Comparison of ENCODE assay signal across 16 cellular contexts in the genomic region with DNA sequence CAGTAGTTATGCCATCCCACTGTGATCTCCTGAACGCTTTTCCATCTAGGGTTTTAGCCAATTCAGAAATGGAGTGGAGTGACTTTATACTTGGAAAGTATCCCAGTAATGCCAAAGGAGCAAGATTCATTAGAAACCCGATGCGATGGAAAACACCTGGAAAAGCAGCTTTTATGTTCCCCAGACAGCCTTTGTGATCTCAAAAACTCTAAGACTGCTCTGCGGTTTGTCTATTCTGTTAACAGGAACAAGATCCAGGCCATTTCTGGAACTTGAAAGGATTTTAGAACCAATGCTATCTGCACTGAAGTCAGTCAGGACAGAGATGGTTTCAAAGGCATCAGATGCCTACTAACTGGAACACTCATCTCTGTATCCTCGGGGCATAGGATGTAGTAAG.
DNase-seq lines count a peak whose midpoint lies in the region; ATAC-seq and TF ChIP-seq lines count a peak whose summit lies in the region.
"Had no signal": no experiment of that assay in that cellular context is flagged by ENCODE, and none has a peak within 500 bp of the region (broad histone marks: within the 10 kb centered on the region; RNA-seq: fewer than 3 reads in every experiment).

No MANE protein-coding gene starts in this region.

- DNase-seq in A172 (ENCODE audit: low spot score) (peak; percentile 36), NCI-H187 treated with DMSO at 0.1 percent for 48 hours (lab: John Stamatoyannopoulos, UW) (peak; percentile 50), mesenchymal stem cell (peak; percentile 19), NOMO-1 treated with DMSO at 0.1 percent for 48 hours (lab: John Stamatoyannopoulos, UW; ENCODE audit: unreplicated experiment) (no peak)
- DNase-seq: activated CD4-positive, alpha-beta T cell treated with anti-CD3 and anti-CD28 coated beads, Interleukin-2, amount 50 U/mL, for 48 hours; activated naive CD4-positive, alpha-beta T cell treated with anti-CD3 and anti-CD28 coated beads, Interleukin-2, amount 50 U/mL, for 16 hours; dermis blood vessel endothelial cell; heart left ventricle; NCI-H2081 treated with DMSO at 0.1 percent for 48 hours; stomach; T-cell had no signal

- H2BK15ac ChIP-seq in mesenchymal stem cell (ENCODE audit: low read depth, poor library complexity, severe bottlenecking): no peak overlapping the region

- no peak overlapping the region for H4K8ac ChIP-seq in mesenchymal stem cell (ENCODE audit: low read length)

- ATAC-seq in GM21529 (IDR thresholded peaks at IDR 0.05; ENCODE audit: unreplicated experiment) (no peak), GM19395 (IDR thresholded peaks at IDR 0.05; ENCODE audit: unreplicated experiment) (no peak), HG03095 (IDR thresholded peaks at IDR 0.05; ENCODE audit: unreplicated experiment) (no peak)
- ATAC-seq: heart left ventricle, T-cell had no signal

- H3K9me3 Mint-ChIP-seq in brain: no peaks in the 10 kb centered on the region
- H3K9me3 Mint-ChIP-seq: neural progenitor cell, T-cell had no signal

- H2BK5ac ChIP-seq in mesenchymal stem cell (ENCODE audit: low read depth, low read length, poor library complexity, severe bottlenecking): no peak overlapping the region

- no peaks in the 10 kb centered on the region for H3K36me3 ChIP-seq in mesenchymal stem cell (ENCODE audit: control insufficient read depth in 1 of 2, insufficient read depth in 2 of 2, low read depth in 1 of 2, low read length in 2 of 2)
- H3K36me3 ChIP-seq: heart left ventricle, neural progenitor cell, stomach had no signal

- no peak overlapping the region for H4K91ac ChIP-seq in mesenchymal stem cell (ENCODE audit: low read length)

- H3K4ac ChIP-seq in mesenchymal stem cell (ENCODE audit: low read depth in 1 of 2, low read length in 2 of 2): no peak overlapping the region

- H3K9me3 ChIP-seq in mesenchymal stem cell (ENCODE audit: control insufficient read depth, low read length): no peaks in the 10 kb centered on the region
- H3K9me3 ChIP-seq: heart left ventricle, stomach had no signal

- H3K14ac ChIP-seq in mesenchymal stem cell (ENCODE audit: low read length in 2 of 2): no peak overlapping the region

- no peak overlapping the region for H3K27ac ChIP-seq in mesenchymal stem cell (ENCODE audit: low read length, poor library complexity, severe bottlenecking)

- no peak overlapping the region for H2BK12ac ChIP-seq in mesenchymal stem cell (ENCODE audit: low read length in 2 of 2)

- H2BK120ac ChIP-seq in mesenchymal stem cell (ENCODE audit: low read depth, low read length): no peak overlapping the region

- H3K23ac ChIP-seq in mesenchymal stem cell (ENCODE audit: low read length in 2 of 2): no peak overlapping the region

- peaks cover 3% of the 10 kb centered on the region for H3K4me1 ChIP-seq in mesenchymal stem cell (ENCODE audit: control insufficient read depth, insufficient read depth, low read depth, low read length)

- peak overlapping the region in 4 of 5 experiments; percentile 36 to 91 (median 62) for H3K27ac Mint-ChIP-seq in brain
- H3K27ac Mint-ChIP-seq: neural progenitor cell, T-cell had no signal

- 81% methylated on average over 4 of the region's 5 CpGs for WGBS in mesenchymal stem cell

- peaks cover 3% of the 10 kb centered on the region for H3K27me3 Mint-ChIP-seq in brain

- H3K4me2 ChIP-seq in mesenchymal stem cell (ENCODE audit: low read length, poor library complexity, severe bottlenecking): no peak overlapping the region

- H3K4me3 ChIP-seq in mesenchymal stem cell (ENCODE audit: insufficient read depth in 1 of 2, low read depth in 1 of 2, low read length in 2 of 2): no peak overlapping the region
- H3K4me3 ChIP-seq: heart left ventricle, neural progenitor cell, stomach had no signal

- H3K36me3 Mint-ChIP-seq in brain: no peaks in the 10 kb centered on the region
- H3K36me3 Mint-ChIP-seq: neural progenitor cell, T-cell had no signal

- H3K4me3 Mint-ChIP-seq in brain: no peak overlapping the region
- H3K4me3 Mint-ChIP-seq: neural progenitor cell, T-cell had no signal

- H3K9ac ChIP-seq in mesenchymal stem cell (ENCODE audit: low read length): no peak overlapping the region
- H3K9ac ChIP-seq: neural progenitor cell had no signal

- H3K79me1 ChIP-seq in mesenchymal stem cell (replicated peaks; ENCODE audit: low read length, poor library complexity, severe bottlenecking): peaks cover 29% of the 10 kb centered on the region

- H3K27me3 ChIP-seq in mesenchymal stem cell (ENCODE audit: control insufficient read depth in 1 of 2, insufficient read depth in 1 of 2, low read length in 2 of 2): no peaks in the 10 kb centered on the region
- H3K27me3 ChIP-seq: heart left ventricle, neural progenitor cell, stomach had no signal

- TF ChIP-seq CTCF in brain (conservative IDR thresholded peaks at IDR 0.05): no peak

- H2AFZ ChIP-seq in mesenchymal stem cell (ENCODE audit: low read depth, low read length): no peak overlapping the region
- H2AFZ ChIP-seq: neural progenitor cell had no signal

- H3K18ac ChIP-seq in mesenchymal stem cell (ENCODE audit: low read depth in 1 of 2, low read length in 2 of 2): no peak overlapping the region

- H2AK5ac ChIP-seq in mesenchymal stem cell (ENCODE audit: low read length, severe bottlenecking): no peak overlapping the region

- H3K4me1 Mint-ChIP-seq in brain: peaks cover 49% of the 10 kb centered on the region
- H3K4me1 Mint-ChIP-seq: T-cell had no signal
